In the genomic region with DNA sequence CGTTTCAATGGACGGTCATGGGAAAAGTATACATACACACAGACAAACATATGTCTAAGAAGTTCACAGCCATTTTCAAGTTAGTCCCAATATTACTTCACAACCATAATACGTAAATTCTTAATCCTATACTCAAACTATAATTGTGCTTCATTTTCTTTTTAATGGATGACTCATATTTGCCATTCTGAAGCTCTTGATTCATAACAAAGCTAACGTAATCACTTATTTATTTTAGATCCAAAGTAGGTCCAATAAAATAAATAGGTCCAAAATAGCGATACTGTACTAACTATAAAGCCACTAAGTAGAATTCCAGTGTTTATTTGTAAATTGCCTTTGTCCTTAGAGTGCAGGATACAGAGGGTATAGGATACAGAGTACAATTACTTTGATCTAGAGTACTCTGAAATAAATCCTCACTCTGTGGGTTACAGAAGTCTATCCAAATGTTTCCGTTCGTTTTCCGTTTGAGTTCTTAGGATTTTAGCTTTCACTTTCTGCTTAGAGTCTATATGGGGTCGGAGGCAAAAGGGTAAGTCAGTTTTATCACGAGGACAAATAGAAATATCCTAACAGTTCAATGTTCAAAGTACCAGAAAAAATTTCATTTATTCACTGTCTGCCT, we compare ENCODE assay signal across 1 cellular context.
TF ChIP-seq lines count a peak whose summit lies in the region.

No MANE protein-coding gene starts in this region.

TF ChIP-seq in IMR-90, 13 proteins besides CTCF, POLR2A, EP300 and RAD21 (continued from another document):
- no peak for TF ChIP-seq SMC3 (IDR thresholded peaks at IDR 0.05; ENCODE audit: low read depth, low read length)
- TF ChIP-seq BHLHE40 (IDR thresholded peaks at IDR 0.05; ENCODE audit: low read depth, low read length), result no peak
- TF ChIP-seq, protein P1, sequence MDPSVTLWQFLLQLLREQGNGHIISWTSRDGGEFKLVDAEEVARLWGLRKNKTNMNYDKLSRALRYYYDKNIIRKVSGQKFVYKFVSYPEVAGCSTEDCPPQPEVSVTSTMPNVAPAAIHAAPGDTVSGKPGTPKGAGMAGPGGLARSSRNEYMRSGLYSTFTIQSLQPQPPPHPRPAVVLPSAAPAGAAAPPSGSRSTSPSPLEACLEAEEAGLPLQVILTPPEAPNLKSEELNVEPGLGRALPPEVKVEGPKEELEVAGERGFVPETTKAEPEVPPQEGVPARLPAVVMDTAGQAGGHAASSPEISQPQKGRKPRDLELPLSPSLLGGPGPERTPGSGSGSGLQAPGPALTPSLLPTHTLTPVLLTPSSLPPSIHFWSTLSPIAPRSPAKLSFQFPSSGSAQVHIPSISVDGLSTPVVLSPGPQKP (IDR thresholded peaks at IDR 0.05; ENCODE audit: borderline replicate concordance, low read depth, low read length), result no peak
- TF ChIP-seq RFX5 (IDR thresholded peaks at IDR 0.05; ENCODE audit: low read depth, low read length), result no peak
- no peak for TF ChIP-seq CEBPB (IDR thresholded peaks at IDR 0.05; ENCODE audit: low read depth, low read length)
- TF ChIP-seq MAFK (IDR thresholded peaks at IDR 0.05; ENCODE audit: low read depth, low read length), result no peak
- TF ChIP-seq MAZ (IDR thresholded peaks at IDR 0.05; ENCODE audit: borderline replicate concordance, low read depth, low read length), result no peak
- TF ChIP-seq MXI1 (IDR thresholded peaks at IDR 0.05; ENCODE audit: borderline replicate concordance, low read depth, low read length), result no peak
- TF ChIP-seq FOS (IDR thresholded peaks at IDR 0.05; ENCODE audit: low read depth, low read length), result no peak
